In the genomic region with DNA sequence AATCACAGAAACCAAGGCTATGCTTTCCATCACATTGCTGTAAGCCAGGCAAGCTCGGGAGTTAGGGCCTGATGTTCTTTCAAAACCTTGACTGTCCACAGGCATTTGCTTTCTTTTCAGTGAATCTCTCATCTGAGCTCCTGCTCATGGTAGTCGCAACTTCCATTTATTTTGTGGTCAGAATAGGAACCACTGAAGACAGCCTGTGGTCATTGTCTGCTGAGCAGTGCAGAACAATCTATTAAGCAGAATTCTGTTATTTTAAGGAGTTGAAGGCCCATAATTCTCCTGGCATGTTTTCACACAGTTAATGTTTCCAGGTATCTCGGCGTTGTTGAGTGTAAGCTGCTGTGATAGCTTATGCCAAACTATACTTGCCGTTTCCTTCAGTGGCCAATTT, we compare ENCODE assay signal across 19 cellular contexts.
"Had no signal": no experiment of that assay in that cellular context is flagged by ENCODE, and none has a peak within 500 bp of the region (broad histone marks: within the 10 kb centered on the region; RNA-seq: fewer than 3 reads in every experiment).

No MANE protein-coding gene starts in this region.

- DNase-seq: activated CD4-positive, alpha-beta T cell treated with anti-CD3 and anti-CD28 coated beads, Interleukin-2, amount 50 U/mL, for 1 hour; activated CD8-positive, alpha-beta memory T cell treated with anti-CD3 and anti-CD28 coated beads, Interleukin-2, amount 50 U/mL, for 48 hours; activated effector memory CD4-positive, alpha-beta T cell treated with Interleukin-2 at 50 U/mL for 16 hours; activated naive CD4-positive, alpha-beta T cell treated with anti-CD3 and anti-CD28 coated beads, Interleukin-2, amount 50 U/mL, for 16 hours; activated T-cell treated with anti-CD3 and anti-CD28 coated beads, Interleukin-2, amount 50 U/mL, for 48 hours; effector memory CD8-positive, alpha-beta T cell; foreskin fibroblast; glutamatergic neuron; hypothalamus; left ventricle myocardium inferior; mammary epithelial cell; midbrain; ovary; psoas muscle; stimulated activated naive CD8-positive, alpha-beta T cell treated with anti-CD3 and anti-CD28 coated beads, Interleukin-15, Interleukin-2, amounts not matched to agents 100 U/mL and 50 U/mL, for 24 hours had no signal

- H3K27me3 ChIP-seq: ovary had no signal

- H3K36me3 ChIP-seq: left ventricle myocardium inferior, ovary had no signal

- H3K4me1 Mint-ChIP-seq: naive B cell had no signal

- H3K36me3 Mint-ChIP-seq: naive B cell, type B pancreatic cell had no signal

- H3K9me3 Mint-ChIP-seq: effector memory CD8-positive, alpha-beta T cell; T-helper 1 cell treated with Interleukin-12 subunit alpha and Interleukin-12 subunit beta and Interleukin-4 antibody, amounts not matched to agents 30 μg/mL and 1 μg/mL, for 36 hours; type B pancreatic cell had no signal

- H3K4me3 Mint-ChIP-seq: effector memory CD8-positive, alpha-beta T cell; naive B cell; T-helper 1 cell treated with Interleukin-12 subunit alpha and Interleukin-12 subunit beta and Interleukin-4 antibody, amounts not matched to agents 30 μg/mL and 1 μg/mL, for 36 hours; type B pancreatic cell had no signal

- H3K27me3 Mint-ChIP-seq: effector memory CD8-positive, alpha-beta T cell; naive B cell; type B pancreatic cell had no signal

- ATAC-seq: activated CD4-positive, CD25-positive, alpha-beta regulatory T cell treated with anti-CD3 and anti-CD28 coated beads, Interleukin-2, amount 50 U/mL, for 24 hours; effector memory CD8-positive, alpha-beta T cell; psoas muscle; stimulated activated naive CD8-positive, alpha-beta T cell treated with anti-CD3 and anti-CD28 coated beads, Interleukin-15, Interleukin-2, amounts not matched to agents 100 U/mL and 50 U/mL, for 24 hours had no signal

- H3K4me3 ChIP-seq: left ventricle myocardium inferior, ovary, psoas muscle had no signal

- H3K9me3 ChIP-seq: ovary, psoas muscle had no signal

- H3K27ac ChIP-seq: left ventricle myocardium inferior, ovary, psoas muscle had no signal

- H3K27ac Mint-ChIP-seq: effector memory CD8-positive, alpha-beta T cell; T-helper 1 cell treated with Interleukin-12 subunit alpha and Interleukin-12 subunit beta and Interleukin-4 antibody, amounts not matched to agents 30 μg/mL and 1 μg/mL, for 36 hours; type B pancreatic cell had no signal
